8 cellular contexts compared by ENCODE assay signal in the genomic region with DNA sequence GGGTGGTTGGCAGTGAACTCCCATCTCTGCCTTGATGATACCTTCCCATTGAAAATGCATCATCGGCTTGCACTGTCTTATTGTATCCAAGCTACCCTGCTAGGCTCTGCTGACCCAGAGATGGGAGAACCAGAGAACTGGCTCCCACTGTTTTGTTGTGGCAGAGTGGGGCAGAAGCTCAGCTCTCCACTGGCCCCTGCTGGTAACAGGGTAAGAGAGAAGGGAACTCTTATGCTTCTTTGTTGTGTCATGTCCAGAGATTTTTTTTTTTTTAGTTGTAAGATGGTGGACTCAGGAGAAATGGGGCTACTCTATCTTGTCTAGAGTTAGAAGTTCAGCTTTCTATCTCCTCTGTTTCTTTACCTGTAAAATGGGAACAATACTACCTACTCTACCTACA.
DNase-seq lines count a peak whose midpoint lies in the region; ATAC-seq and TF ChIP-seq lines count a peak whose summit lies in the region.

No MANE protein-coding gene starts in this region.

- peaks cover 7% of the 10 kb centered on the region for H3K4me1 ChIP-seq in NT2/D1 (ENCODE audit: insufficient read depth, insufficient read length)

- no peaks in the 10 kb centered on the region for H3K27me3 ChIP-seq in NT2/D1 (ENCODE audit: insufficient read depth, insufficient read length)

- no peaks in the 10 kb centered on the region for H3K36me3 ChIP-seq in NT2/D1 (ENCODE audit: insufficient read depth, insufficient read length, low read length)

- H3K9me3 ChIP-seq in NT2/D1 (ENCODE audit: insufficient read depth, low read length): peaks cover 29% of the 10 kb centered on the region; the same call in 1 of the 2 replicates

- H3K4me3 ChIP-seq in NT2/D1 (ENCODE audit: insufficient read length, low read depth) (no peak overlapping the region), fibroblast of mammary gland (ENCODE audit: control insufficient read depth, low read depth, low read length) (no peak overlapping the region)

- peak; percentile 50 for DNase-seq in activated CD8-positive, alpha-beta memory T cell treated with anti-CD3 and anti-CD28 coated beads, Interleukin-2, amount 50 U/mL, for 48 hours
- DNase-seq in activated CD8-positive, alpha-beta memory T cell treated with anti-CD3 and anti-CD28 coated beads for 24 hours: no peak
- DNase-seq in NT2/D1 (ENCODE audit: low read depth, low spot score): peak; percentile 64
- peak; percentile 55 for DNase-seq in fibroblast of mammary gland (ENCODE audit: low read depth)
- peak; percentile 44 for DNase-seq in stimulated activated CD4-positive, alpha-beta T cell treated with anti-CD3 and anti-CD28 coated beads, Interleukin-15, amount 100 ng/mL, for 24 hours
- DNase-seq in cortex of kidney (lab: John Stamatoyannopoulos, UW): no peak

- TF ChIP-seq CTCF in fibroblast of mammary gland (conservative IDR thresholded peaks at IDR 0.05; ENCODE audit: control insufficient read depth, insufficient read depth, low read depth, low read length): peak; percentile 63

- ATAC-seq in HG03378 (IDR thresholded peaks at IDR 0.05; ENCODE audit: unreplicated experiment): no peak
- ATAC-seq in GM19328 (IDR thresholded peaks at IDR 0.05; ENCODE audit: unreplicated experiment): no peak

- H3K9ac ChIP-seq in NT2/D1 (ENCODE audit: insufficient read length, low read depth): no peak overlapping the region

Comparison
In these comparisons a context has a peak if more than half of its experiments do, and no peak if none do; other contexts are left out.
1. DNase-seq: peak in activated CD8-positive, alpha-beta memory T cell treated with anti-CD3 and anti-CD28 coated beads, Interleukin-2, amount 50 U/mL, for 48 hours (single experiment), NT2/D1 (single experiment), fibroblast of mammary gland (single experiment) and stimulated activated CD4-positive, alpha-beta T cell treated with anti-CD3 and anti-CD28 coated beads, Interleukin-15, amount 100 ng/mL, for 24 hours (single experiment); none in activated CD8-positive, alpha-beta memory T cell treated with anti-CD3 and anti-CD28 coated beads for 24 hours (single experiment) and cortex of kidney (single experiment).